In genomic region chr3:109339714-109340648, GRCh38 we compare ENCODE assay signal across 2 cellular contexts.
TF ChIP-seq lines count a peak whose summit lies in the region.

No MANE protein-coding gene starts in this region.

TF ChIP-seq in liver, 16 proteins besides CTCF, POLR2A, EP300 and RAD21:
- no peak for TF ChIP-seq HNF4G (IDR thresholded peaks at IDR 0.05)
- peak in 1 of 2 donors; percentile 6 for TF ChIP-seq HNF4A (conservative IDR thresholded peaks at IDR 0.05)
- TF ChIP-seq SP1 (IDR thresholded peaks at IDR 0.05): no peak
- TF ChIP-seq JUND (IDR thresholded peaks at IDR 0.05): peak; percentile 89 to 90

TF ChIP-seq in HepG2, 621 proteins besides CTCF, POLR2A, EP300 and RAD21:
- TF ChIP-seq FOXO4 (CRISPR knock-in tag; conservative IDR thresholded peaks at IDR 0.05) (no peak), ZBTB8A (CRISPR knock-in tag; IDR thresholded peaks at IDR 0.05; ENCODE audit: borderline replicate concordance, low read depth) (no peak), DZIP1 (CRISPR knock-in tag; IDR thresholded peaks at IDR 0.05) (no peak), ZFP36 (IDR thresholded peaks at IDR 0.05; ENCODE audit: borderline replicate concordance, low read depth, low read length, partially characterized antibody) (no peak), CREM (IDR thresholded peaks at IDR 0.05) (no peak), CREM (CRISPR knock-in tag; IDR thresholded peaks at IDR 0.05) (no peak), FOXA1 (IDR thresholded peaks at IDR 0.05) (no peak), FOXA1 (CRISPR knock-in tag; IDR thresholded peaks at IDR 0.05) (no peak), ZNF484 (CRISPR knock-in tag; IDR thresholded peaks at IDR 0.05; ENCODE audit: borderline replicate concordance, low read depth) (no peak), RBAK (CRISPR knock-in tag; IDR thresholded peaks at IDR 0.05) (no peak), ETV5 (CRISPR knock-in tag; IDR thresholded peaks at IDR 0.05; ENCODE audit: borderline replicate concordance) (no peak), ZNF878 (CRISPR knock-in tag; IDR thresholded peaks at IDR 0.05) (no peak), HOXA7 (CRISPR knock-in tag; IDR thresholded peaks at IDR 0.05) (no peak), DMAP1 (CRISPR knock-in tag; IDR thresholded peaks at IDR 0.05) (no peak), ZNF724P (CRISPR knock-in tag; IDR thresholded peaks at IDR 0.05; ENCODE audit: borderline replicate concordance) (no peak)
- TF ChIP-seq, protein P1, sequence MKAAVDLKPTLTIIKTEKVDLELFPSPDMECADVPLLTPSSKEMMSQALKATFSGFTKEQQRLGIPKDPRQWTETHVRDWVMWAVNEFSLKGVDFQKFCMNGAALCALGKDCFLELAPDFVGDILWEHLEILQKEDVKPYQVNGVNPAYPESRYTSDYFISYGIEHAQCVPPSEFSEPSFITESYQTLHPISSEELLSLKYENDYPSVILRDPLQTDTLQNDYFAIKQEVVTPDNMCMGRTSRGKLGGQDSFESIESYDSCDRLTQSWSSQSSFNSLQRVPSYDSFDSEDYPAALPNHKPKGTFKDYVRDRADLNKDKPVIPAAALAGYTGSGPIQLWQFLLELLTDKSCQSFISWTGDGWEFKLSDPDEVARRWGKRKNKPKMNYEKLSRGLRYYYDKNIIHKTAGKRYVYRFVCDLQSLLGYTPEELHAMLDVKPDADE (CRISPR knock-in tag; IDR thresholded peaks at IDR 0.05): no peak
- TF ChIP-seq, protein P2, sequence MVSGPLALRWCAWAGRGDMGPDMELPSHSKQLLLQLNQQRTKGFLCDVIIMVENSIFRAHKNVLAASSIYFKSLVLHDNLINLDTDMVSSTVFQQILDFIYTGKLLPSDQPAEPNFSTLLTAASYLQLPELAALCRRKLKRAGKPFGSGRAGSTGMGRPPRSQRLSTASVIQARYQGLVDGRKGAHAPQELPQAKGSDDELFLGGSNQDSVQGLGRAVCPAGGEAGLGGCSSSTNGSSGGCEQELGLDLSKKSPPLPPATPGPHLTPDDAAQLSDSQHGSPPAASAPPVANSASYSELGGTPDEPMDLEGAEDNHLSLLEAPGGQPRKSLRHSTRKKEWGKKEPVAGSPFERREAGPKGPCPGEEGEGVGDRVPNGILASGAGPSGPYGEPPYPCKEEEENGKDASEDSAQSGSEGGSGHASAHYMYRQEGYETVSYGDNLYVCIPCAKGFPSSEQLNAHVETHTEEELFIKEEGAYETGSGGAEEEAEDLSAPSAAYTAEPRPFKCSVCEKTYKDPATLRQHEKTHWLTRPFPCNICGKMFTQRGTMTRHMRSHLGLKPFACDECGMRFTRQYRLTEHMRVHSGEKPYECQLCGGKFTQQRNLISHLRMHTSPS (CRISPR knock-in tag; IDR thresholded peaks at IDR 0.05; ENCODE audit: low read depth): no peak
- TF ChIP-seq, protein P3, sequence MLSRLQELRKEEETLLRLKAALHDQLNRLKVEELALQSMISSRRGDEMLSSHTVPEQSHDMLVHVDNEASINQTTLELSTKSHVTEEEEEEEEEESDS (CRISPR knock-in tag; IDR thresholded peaks at IDR 0.05; ENCODE audit: borderline replicate concordance): no peak
